21 cellular contexts compared by ENCODE assay signal in the genomic region with DNA sequence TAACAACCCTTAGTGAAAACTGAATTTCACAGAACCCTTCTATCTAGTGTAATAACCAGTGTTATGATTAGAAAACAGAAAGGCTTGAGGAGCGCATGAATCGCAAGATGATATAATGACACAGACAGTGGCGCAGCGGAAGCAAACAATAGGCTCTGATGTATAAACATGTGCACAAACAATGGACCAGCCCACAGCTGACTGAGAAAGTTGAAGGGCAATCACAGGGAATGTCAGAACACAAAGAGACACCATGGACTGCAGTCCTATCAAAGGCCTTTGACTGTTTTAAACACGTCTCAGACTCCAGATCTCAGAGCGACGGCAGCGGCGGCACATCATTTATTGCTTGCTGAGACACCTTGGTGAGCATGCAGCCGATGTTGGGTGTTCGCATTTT.
"Had no signal": no experiment of that assay in that cellular context is flagged by ENCODE, and none has a peak within 500 bp of the region (broad histone marks: within the 10 kb centered on the region; RNA-seq: fewer than 3 reads in every experiment).

No MANE protein-coding gene starts in this region.

- H3K27me3 ChIP-seq: adrenal gland, heart right ventricle, left lung, tibial nerve, vagina had no signal

- ATAC-seq: activated T-cell treated with anti-CD3 and anti-CD28 coated beads, Interleukin-2, amount 50 U/mL, for 4 hours; heart right ventricle; left lung; stimulated activated effector memory CD8-positive, alpha-beta T cell treated with anti-CD3 and anti-CD28 coated beads, Interleukin-12 subunit alpha, Interleukin-12 subunit beta, amount 100 ng/mL, for 72 hours; WTC11 had no signal

- H3K4me1 ChIP-seq: adrenal gland, heart right ventricle, tibial nerve, vagina had no signal

- DNase-seq: activated CD4-positive, alpha-beta memory T cell treated with anti-CD3 and anti-CD28 coated beads, Interleukin-2, amount 10 ng/mL, durations not matched to agents 7 days and 5 days; activated CD4-positive, alpha-beta T cell treated with anti-CD3 and anti-CD28 coated beads for 4 hours; activated effector memory CD4-positive, alpha-beta T cell treated with Interleukin-2 at 50 U/mL for 16 hours; activated naive CD4-positive, alpha-beta T cell treated with anti-CD3 and anti-CD28 coated beads, Interleukin-2, amount 50 U/mL, for 16 hours; activated T-cell treated with anti-CD3 and anti-CD28 coated beads, Interleukin-2, amount 50 U/mL, for 4 hours; adrenal gland; central memory CD4-positive, alpha-beta T cell; effector CD8-positive, alpha-beta T cell; foreskin fibroblast; heart right ventricle; kidney; left lung; mesenchymal stem cell; stimulated activated CD4-positive, alpha-beta T cell treated with anti-CD3 and anti-CD28 coated beads, Interleukin-12 subunit alpha, Interleukin-12 subunit beta, amount 100 ng/mL, for 4 hours; stimulated activated CD4-positive, alpha-beta T cell treated with anti-CD3 and anti-CD28 coated beads, Interleukin-2, amount 100 ng/mL, for 24 hours; T-helper 2 cell had no signal

- H3K36me3 ChIP-seq: adrenal gland had no signal

- H3K4me3 ChIP-seq: adrenal gland, coronary artery, heart right ventricle, left lung, tibial nerve, vagina had no signal

- H3K9me3 ChIP-seq: adrenal gland, heart right ventricle, left lung, tibial nerve, vagina had no signal

- H3K27ac ChIP-seq: adrenal gland, coronary artery, heart right ventricle, left lung, tibial nerve, vagina had no signal
